Comparison of ENCODE assay signal across 1 cellular context in the genomic region with DNA sequence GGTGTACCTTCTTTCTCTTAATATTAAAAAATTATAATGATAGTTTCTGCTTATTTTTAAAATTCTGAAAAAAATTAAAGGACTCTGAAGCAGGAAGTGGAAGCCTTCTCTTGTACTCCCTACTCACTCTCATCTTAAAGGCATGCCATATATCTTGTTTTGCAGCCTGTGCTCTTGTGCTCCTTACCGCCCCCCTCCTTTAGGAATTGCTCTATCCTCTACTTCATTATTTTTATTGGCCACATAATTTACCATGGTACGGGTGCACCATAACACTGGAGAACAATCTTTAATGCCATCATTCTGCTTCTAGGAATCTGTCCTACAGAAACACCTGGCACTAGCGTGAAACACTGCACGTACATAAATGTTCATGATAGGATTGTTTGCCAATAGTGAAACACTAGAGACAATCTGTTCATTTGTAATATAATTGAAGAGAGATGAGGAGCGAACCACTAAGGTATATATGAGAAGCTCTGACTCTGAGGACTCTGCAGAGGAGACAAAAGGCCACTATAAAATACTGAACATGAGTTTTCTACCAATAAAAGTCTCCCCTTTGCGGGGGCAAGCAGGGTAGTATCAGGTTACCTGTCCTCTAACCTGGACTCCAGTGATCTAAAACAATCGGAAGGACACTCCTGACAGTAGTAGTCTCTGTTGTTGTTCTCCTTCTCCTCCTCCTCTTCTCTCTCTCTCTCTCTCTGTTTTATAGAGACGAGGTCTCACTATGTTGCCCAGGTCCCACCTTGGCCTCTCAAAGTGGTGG.
TF ChIP-seq lines count a peak whose summit lies in the region.

No MANE protein-coding gene starts in this region.

TF ChIP-seq in IMR-90, 13 proteins besides CTCF, POLR2A, EP300 and RAD21:
- TF ChIP-seq CEBPB (IDR thresholded peaks at IDR 0.05; ENCODE audit: low read depth, low read length) (no peak), MAZ (IDR thresholded peaks at IDR 0.05; ENCODE audit: borderline replicate concordance, low read depth, low read length) (0 out of 2 replicates have a peak, but pooled peaks have one; percentile 41)
